Comparison of ENCODE assay signal across 8 cellular contexts in genomic region chr3:133805384-133805701, GRCh38. TPM values are rescaled to one million over a fixed set of nuclear protein-coding genes. Genes with fewer than 3 reads are reported as not detected.
DNase-seq lines count a peak whose midpoint lies in the region; ATAC-seq and TF ChIP-seq lines count a peak whose summit lies in the region.

No MANE protein-coding gene starts in this region.

- no peak for ATAC-seq in GM18868 (IDR thresholded peaks at IDR 0.05; ENCODE audit: unreplicated experiment)
- no peak for ATAC-seq in HG03139 (IDR thresholded peaks at IDR 0.05; ENCODE audit: unreplicated experiment)

- no peaks in the 10 kb centered on the region for H3K9me3 ChIP-seq in SU-DHL-6 (ENCODE audit: insufficient read depth, low read length)

- H3K9ac ChIP-seq in SU-DHL-6 (ENCODE audit: low read length), result peak overlapping the region; percentile 76

- H3K4me2 ChIP-seq in SU-DHL-6 (ENCODE audit: low read depth, low read length, poor library complexity, severe bottlenecking), result peak overlapping the region; percentile 77

- peaks cover 19% of the 10 kb centered on the region; the same call in 1 of the 2 replicates for H3K36me3 ChIP-seq in SU-DHL-6 (ENCODE audit: low read length)

- no peaks in the 10 kb centered on the region for H4K20me1 ChIP-seq in SU-DHL-6 (ENCODE audit: low read depth, low read length)

- DNase-seq in GM12865 (ENCODE audit: low read depth), result no peak
- DNase-seq in fibroblast of villous mesenchyme (ENCODE audit: low read depth), result no peak
- no peak for DNase-seq in skeletal muscle cell (ENCODE audit: low read depth)
- DNase-seq in COLO829 (ENCODE audit: low spot score), result no peak
- no peak for DNase-seq in germinal center (ENCODE audit: low spot score)

- no peaks in the 10 kb centered on the region for H3K27me3 ChIP-seq in SU-DHL-6 (ENCODE audit: low read length)

- peaks cover 24% of the 10 kb centered on the region for H3K79me2 ChIP-seq in SU-DHL-6 (ENCODE audit: insufficient read depth, low read length)

- TF ChIP-seq CTCF in GM12865 (IDR thresholded peaks at IDR 0.05; ENCODE audit: insufficient read depth, low read depth, low read length, missing control alignments), result no peak
- TF ChIP-seq CTCF in SU-DHL-6 (IDR thresholded peaks at IDR 0.05; ENCODE audit: insufficient read depth, low read length, poor library complexity, severe bottlenecking), result no peak
- no peak for TF ChIP-seq CTCF in fibroblast of villous mesenchyme (IDR thresholded peaks at IDR 0.05; ENCODE audit: insufficient read depth, low read depth, low read length)

- H2AFZ ChIP-seq in SU-DHL-6 (ENCODE audit: low read depth, low read length, severe bottlenecking), result peak overlapping the region; percentile 100

- no peaks in the 10 kb centered on the region for H3K9me2 ChIP-seq in SU-DHL-6 (replicated peaks; ENCODE audit: insufficient read depth, low read length)

- no peaks in the 10 kb centered on the region for H3F3A ChIP-seq in SU-DHL-6 (ENCODE audit: insufficient read depth)

- H3K4me3 ChIP-seq in GM12865 (ENCODE audit: low read depth, low read length) (peak overlapping the region; percentile 73), SU-DHL-6 (ENCODE audit: insufficient read depth, low read length, poor library complexity, severe bottlenecking) (peak overlapping the region; percentile 91), fibroblast of villous mesenchyme (ENCODE audit: low read depth, low read length) (peak overlapping the region; percentile 94), skeletal muscle cell (ENCODE audit: low read depth, low read length) (peak overlapping the region; percentile 86)

- H3K27ac ChIP-seq in SU-DHL-6 (ENCODE audit: low read depth, low read length), result no peak overlapping the region

RNA-seq across cellular contexts. Expression of gene SRPRB, which starts 0.3 kb away (rescaled TPM):
- 63.5 and 112 TPM in 2 replicates for total RNA-seq in fibroblast of villous mesenchyme

RNA-seq across cellular contexts. Expression of gene TF, which starts 59.1 kb away (rescaled TPM):
- under 0.01 TPM in 1 of 2 replicates, not detected in the other for total RNA-seq in fibroblast of villous mesenchyme
